8 cellular contexts compared by ENCODE assay signal in the genomic region with DNA sequence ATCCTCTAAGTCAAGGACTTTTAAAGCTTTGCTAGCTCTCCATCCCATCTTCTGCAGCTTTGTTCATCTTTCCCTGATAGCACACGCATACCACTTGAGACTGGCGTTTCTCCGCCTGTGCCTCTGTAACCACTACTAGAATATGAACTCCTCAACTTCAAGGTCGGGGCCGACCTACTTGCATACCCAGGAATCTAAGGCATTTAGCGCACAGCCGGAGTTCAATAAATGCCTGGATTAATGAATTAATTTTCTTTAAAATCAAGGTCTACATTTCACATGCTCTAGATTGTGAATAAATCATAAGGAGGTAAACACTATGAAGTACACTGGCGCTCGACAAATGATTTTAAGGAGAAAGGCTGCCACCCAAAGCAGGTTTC.
DNase-seq lines count a peak whose midpoint lies in the region; ATAC-seq, FAIRE-seq and TF ChIP-seq lines count a peak whose summit lies in the region.

No MANE protein-coding gene starts in this region.

- no peaks in the 10 kb centered on the region for H3K79me2 ChIP-seq in OCI-LY7 (ENCODE audit: insufficient read depth, low read depth, low read length)

- no peak overlapping the region for H3K14ac ChIP-seq in neuronal stem cell (ENCODE audit: low read length)

- no peaks in the 10 kb centered on the region for H3K27me3 Mint-ChIP-seq in CD8-positive, alpha-beta memory T cell

- FAIRE-seq in HTR-8/SVneo (lab: Jason Lieb, UNC) = no peak

- no peaks in the 10 kb centered on the region for H3K9me3 Mint-ChIP-seq in CD8-positive, alpha-beta memory T cell

- H3K4me2 ChIP-seq in OCI-LY7 (ENCODE audit: low read length) (peak overlapping the region; percentile 71), neuronal stem cell (ENCODE audit: insufficient read depth, low read length, poor library complexity, severe bottlenecking) (peak overlapping the region; percentile 63)

- H4K91ac ChIP-seq in neuronal stem cell (ENCODE audit: low read depth, low read length, poor library complexity) = no peak overlapping the region

- intact Hi-C loops in OCI-LY7 (cut with micrococcal nuclease; ENCODE audit: unreplicated experiment) = loop anchor here (2.0 to 5.0 kb wide), 2 partner anchors 76 to 812 kb away; a partner anchor contains a TSS
- intact Hi-C loops in sciatic nerve (cut with DNase I) = no loop called here

- ATAC-seq in HG02870 (IDR thresholded peaks at IDR 0.05; ENCODE audit: unreplicated experiment) (no peak), HG02759 (IDR thresholded peaks at IDR 0.05; ENCODE audit: unreplicated experiment) (no peak), sciatic nerve (no peak)

- H2BK5ac ChIP-seq in neuronal stem cell (ENCODE audit: low read length) = no peak overlapping the region

- POLR2A ChIA-PET in CD8-positive, alpha-beta memory T cell (lab: Charles Lee) = interaction anchor here (1.1 to 2.0 kb wide), 3 partner anchors 90 to 146 kb away, joined by 3 to 17 read pairs (median 6); a partner anchor contains a TSS
- POLR2A ChIA-PET in OCI-LY7 (lab: Charles Lee) = interaction anchor here (0.6 to 1.6 kb wide), 8 partner anchors 8 to 633 kb away, joined by 3 to 6 read pairs (median 5); no protein-coding TSS in a partner anchor

- peaks cover 5% of the 10 kb centered on the region for H3K4me1 ChIP-seq in CD8-positive, alpha-beta memory T cell (ENCODE audit: insufficient read depth, low read length)
- H3K4me1 ChIP-seq in OCI-LY7 (ENCODE audit: insufficient read depth, low read length, poor library complexity, severe bottlenecking) (peaks cover 25% of the 10 kb centered on the region), endocrine pancreas (ENCODE audit: control insufficient read depth, insufficient read depth, low read length) (peaks cover 8% of the 10 kb centered on the region), neuronal stem cell (ENCODE audit: control insufficient read depth in 2 of 2, insufficient read depth in 1 of 2, low read depth in 1 of 2, low read length in 2 of 2) (no peaks in the 10 kb centered on the region)

- DNase-seq in CD8-positive, alpha-beta memory T cell = no peak
- DNase-seq in OCI-LY7 (ENCODE audit: low spot score) = no peak
- DNase-seq in neuronal stem cell (ENCODE audit: low spot score) = no peak
- no peak for DNase-seq in HTR-8/SVneo (ENCODE audit: insufficient read length, low spot score)
- no peak for DNase-seq in sciatic nerve (ENCODE audit: low spot score)

- peak overlapping the region in 7 of 8 donors; percentile 2 to 87 (median 65) for H3K27ac Mint-ChIP-seq in CD8-positive, alpha-beta memory T cell

- H3K27ac ChIP-seq in CD8-positive, alpha-beta memory T cell (ENCODE audit: low read depth, low read length) = no peak overlapping the region
- H3K27ac ChIP-seq in OCI-LY7 (ENCODE audit: low read depth, low read length, poor library complexity, severe bottlenecking) (no peak overlapping the region), neuronal stem cell (replicated peaks; ENCODE audit: low read length) (no peak overlapping the region)

- peak overlapping the region; percentile 62 for H3K4me3 ChIP-seq in CD8-positive, alpha-beta memory T cell (ENCODE audit: low read length)
- peak overlapping the region; percentile 62 for H3K4me3 ChIP-seq in OCI-LY7 (ENCODE audit: low read depth, low read length, poor library complexity, severe bottlenecking)
- H3K4me3 ChIP-seq in endocrine pancreas (ENCODE audit: control insufficient read depth, insufficient read depth, low read length) = peak overlapping the region; percentile 59
- H3K4me3 ChIP-seq in neuronal stem cell (ENCODE audit: low read length in 2 of 2) = peak overlapping the region in 1 of 2 donors; percentile 56

- H2AK5ac ChIP-seq in neuronal stem cell (ENCODE audit: low read depth, low read length) = no peak overlapping the region

- BruUV-seq in OCI-LY7 (replicated peaks; lab: Mats Ljungman, UMichigan) = no TSS peak

- no peaks in the 10 kb centered on the region for H3K36me3 ChIP-seq in CD8-positive, alpha-beta memory T cell (ENCODE audit: insufficient read depth, low read length)
- no peaks in the 10 kb centered on the region for H3K36me3 ChIP-seq in OCI-LY7 (ENCODE audit: insufficient read depth, low read length)
- no peaks in the 10 kb centered on the region for H3K36me3 ChIP-seq in endocrine pancreas (ENCODE audit: control insufficient read depth, insufficient read depth, low read length)
- H3K36me3 ChIP-seq in neuronal stem cell (replicated peaks in 1 of 2; ENCODE audit: control insufficient read depth in 2 of 2, insufficient read depth in 2 of 2, low read length in 2 of 2) = no peaks in the 10 kb centered on the region

- H3K79me1 ChIP-seq in neuronal stem cell (ENCODE audit: low read depth, low read length) = no peaks in the 10 kb centered on the region

- H2AFZ ChIP-seq in OCI-LY7 (ENCODE audit: low read length) (peak overlapping the region; percentile 64), neuronal stem cell (ENCODE audit: low read length) (peak overlapping the region; percentile 88)

- H3K9me3 ChIP-seq in CD8-positive, alpha-beta memory T cell (ENCODE audit: low read length) = no peaks in the 10 kb centered on the region
- no peaks in the 10 kb centered on the region for H3K9me3 ChIP-seq in OCI-LY7 (ENCODE audit: low read length)
- H3K9me3 ChIP-seq in endocrine pancreas (ENCODE audit: control insufficient read depth, low read length) = no peaks in the 10 kb centered on the region
- no peaks in the 10 kb centered on the region for H3K9me3 ChIP-seq in neuronal stem cell (replicated peaks in 1 of 2; ENCODE audit: control insufficient read depth in 2 of 2, insufficient read depth in 1 of 2, low read depth in 1 of 2, low read length in 2 of 2)

- H2BK120ac ChIP-seq in neuronal stem cell (ENCODE audit: low read depth, low read length) = no peak overlapping the region

- no peak overlapping the region for H3K9ac ChIP-seq in endocrine pancreas (ENCODE audit: control insufficient read depth, insufficient read depth, low read length)
- no peak overlapping the region for H3K9ac ChIP-seq in neuronal stem cell (ENCODE audit: low read depth, low read length, poor library complexity)

- no peak overlapping the region for H3K4ac ChIP-seq in neuronal stem cell (ENCODE audit: low read length)

- no CpG with 5 or more reads among the region's 9 CpGs for WGBS in neuronal stem cell (ENCODE audit: extremely low coverage in 2 of 2, insufficient read length in 2 of 2, insufficient replicate concordance in 1 of 2), 2 donors

- no peaks in the 10 kb centered on the region for H3K36me3 Mint-ChIP-seq in CD8-positive, alpha-beta memory T cell

- no peaks in the 10 kb centered on the region for H3K27me3 ChIP-seq in CD8-positive, alpha-beta memory T cell (ENCODE audit: insufficient read depth, low read length, poor library complexity, severe bottlenecking)
- H3K27me3 ChIP-seq in endocrine pancreas (ENCODE audit: control insufficient read depth, insufficient read depth, low read length) = no peaks in the 10 kb centered on the region
- H3K27me3 ChIP-seq in neuronal stem cell (ENCODE audit: control insufficient read depth in 3 of 3, insufficient read depth in 3 of 3, low read depth in 1 of 3, low read length in 3 of 3) = peaks cover 0 to 18% (median 4%) of the 10 kb centered on the region in 3 experiments

- H3K18ac ChIP-seq in neuronal stem cell (ENCODE audit: low read length) = no peak overlapping the region

- no peaks in the 10 kb centered on the region for H3K9me2 ChIP-seq in OCI-LY7 (ENCODE audit: insufficient read depth, low read length)

- CTCF ChIA-PET in CD8-positive, alpha-beta memory T cell (lab: Charles Lee) = interaction anchor here (0.6 to 2.7 kb wide), 10 partner anchors 8 to 814 kb away, joined by 3 to 15 read pairs (median 5); a partner anchor contains a TSS
- CTCF ChIA-PET in OCI-LY7 (lab: Charles Lee; ENCODE audit: unreplicated experiment) = interaction anchor here (1.1 to 2.1 kb wide), 5 partner anchors 8 to 16 kb away, joined by 3 to 9 read pairs (median 6); no protein-coding TSS in a partner anchor

- H2BK15ac ChIP-seq in neuronal stem cell (ENCODE audit: low read length) = no peak overlapping the region

- H3K23ac ChIP-seq in neuronal stem cell (ENCODE audit: low read depth, low read length, poor library complexity) = peak overlapping the region; percentile 39

- H4K8ac ChIP-seq in neuronal stem cell (ENCODE audit: low read depth, low read length) = no peak overlapping the region

- no peak for TF ChIP-seq CTCF in OCI-LY7 (conservative IDR thresholded peaks at IDR 0.05; ENCODE audit: low read length)

- H2BK12ac ChIP-seq in neuronal stem cell (ENCODE audit: low read length) = no peak overlapping the region

- H3K4me1 Mint-ChIP-seq in CD8-positive, alpha-beta memory T cell = peaks cover 13 to 17% (median 14%) of the 10 kb centered on the region in 3 donors

- H3K4me3 Mint-ChIP-seq in CD8-positive, alpha-beta memory T cell = peak overlapping the region; percentile 48 to 93 (median 86)

- H4K20me1 ChIP-seq in OCI-LY7 (ENCODE audit: insufficient read depth, low read length) = no peaks in the 10 kb centered on the region
